ENCODE assay signal across 1 cellular context in the genomic region with DNA sequence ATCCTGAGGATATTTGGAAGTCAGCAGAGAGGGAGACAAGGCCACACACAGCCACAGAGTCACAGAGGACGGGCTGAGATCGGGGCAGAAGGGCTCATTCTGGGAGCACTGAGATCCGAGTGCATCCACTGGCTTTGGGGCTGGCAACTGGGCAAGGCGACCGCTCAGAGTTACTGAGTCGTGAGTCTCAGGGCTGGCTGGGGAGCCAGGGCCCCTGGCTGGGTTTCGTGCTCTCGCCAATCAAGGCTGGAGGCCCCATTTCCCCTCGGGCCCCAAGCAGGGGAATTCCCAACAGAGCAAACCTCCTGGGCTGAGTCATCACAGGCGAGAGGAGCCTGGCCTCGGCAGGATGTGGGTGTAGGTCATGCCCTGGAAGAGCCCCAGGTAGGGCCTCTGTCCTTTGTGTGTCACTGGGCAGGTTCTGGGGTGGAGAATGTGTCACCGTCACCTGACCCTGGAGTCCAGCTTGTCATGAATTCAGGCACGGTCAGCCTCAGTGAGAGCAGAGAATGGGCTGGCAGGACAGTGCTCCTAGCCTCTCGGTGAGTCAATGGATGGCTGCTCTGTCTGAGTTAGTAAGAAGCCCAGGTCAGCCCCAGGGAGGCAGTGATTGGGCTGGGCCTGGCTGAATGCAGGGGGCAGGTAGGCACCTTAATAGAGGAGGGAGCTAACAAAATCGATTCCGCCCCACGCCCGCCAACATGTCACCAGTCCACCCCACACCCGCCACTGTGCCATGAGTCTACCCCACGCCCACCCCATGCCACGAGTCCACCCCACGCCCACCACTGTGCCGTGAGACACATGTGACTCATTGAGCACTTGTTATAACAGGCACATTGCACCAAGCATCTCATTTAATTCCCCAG.
TF ChIP-seq lines count a peak whose summit lies in the region.

No MANE protein-coding gene starts in this region.

TF ChIP-seq in HepG2, 621 proteins besides CTCF, POLR2A, EP300 and RAD21 (continued from another document and continues in another):
- TF ChIP-seq, protein P1, sequence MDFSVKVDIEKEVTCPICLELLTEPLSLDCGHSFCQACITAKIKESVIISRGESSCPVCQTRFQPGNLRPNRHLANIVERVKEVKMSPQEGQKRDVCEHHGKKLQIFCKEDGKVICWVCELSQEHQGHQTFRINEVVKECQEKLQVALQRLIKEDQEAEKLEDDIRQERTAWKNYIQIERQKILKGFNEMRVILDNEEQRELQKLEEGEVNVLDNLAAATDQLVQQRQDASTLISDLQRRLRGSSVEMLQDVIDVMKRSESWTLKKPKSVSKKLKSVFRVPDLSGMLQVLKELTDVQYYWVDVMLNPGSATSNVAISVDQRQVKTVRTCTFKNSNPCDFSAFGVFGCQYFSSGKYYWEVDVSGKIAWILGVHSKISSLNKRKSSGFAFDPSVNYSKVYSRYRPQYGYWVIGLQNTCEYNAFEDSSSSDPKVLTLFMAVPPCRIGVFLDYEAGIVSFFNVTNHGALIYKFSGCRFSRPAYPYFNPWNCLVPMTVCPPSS (IDR thresholded peaks at IDR 0.05), result no peak
- TF ChIP-seq BCL6 (CRISPR knock-in tag; IDR thresholded peaks at IDR 0.05), result peak; percentile 88
- peak; percentile 95 for TF ChIP-seq NR2F2 (IDR thresholded peaks at IDR 0.05; ENCODE audit: borderline replicate concordance, low read depth)
- TF ChIP-seq FIP1L1 (IDR thresholded peaks at IDR 0.05; ENCODE audit: borderline replicate concordance, insufficient read depth, low read depth, low read length), result no peak
- peak; percentile 72; the same call in 1 of the 2 replicates for TF ChIP-seq ZIK1 (CRISPR knock-in tag; IDR thresholded peaks at IDR 0.05; ENCODE audit: borderline replicate concordance, low read depth)
- 0 out of 2 replicates have a peak, but pooled peaks have one; percentile 55 for TF ChIP-seq SP4 (CRISPR knock-in tag; IDR thresholded peaks at IDR 0.05)
- peak; percentile 69 for TF ChIP-seq YY1 (IDR thresholded peaks at IDR 0.05; ENCODE audit: insufficient read depth, insufficient replicate concordance, low read depth, low read length)
- peak; percentile 46; the same call in 1 of the 3 replicates for TF ChIP-seq MXI1 (IDR thresholded peaks at IDR 0.05; ENCODE audit: borderline replicate concordance, low read depth, low read length)
- TF ChIP-seq KAT8 (CRISPR knock-in tag; IDR thresholded peaks at IDR 0.05), result peak; percentile 88
- TF ChIP-seq SOX6 (IDR thresholded peaks at IDR 0.05), result no peak
- peak; percentile 98 for TF ChIP-seq SOX6 (CRISPR knock-in tag; IDR thresholded peaks at IDR 0.05)
- peak; percentile 99 for TF ChIP-seq TBX2 (CRISPR knock-in tag; IDR thresholded peaks at IDR 0.05; ENCODE audit: borderline replicate concordance)
- no peak for TF ChIP-seq KLF13 (CRISPR knock-in tag; IDR thresholded peaks at IDR 0.05)
- 0 out of 2 replicates have a peak, but pooled peaks have one; percentile 25 for TF ChIP-seq LCORL (IDR thresholded peaks at IDR 0.05)
- peak; percentile 98 for TF ChIP-seq LCORL (CRISPR knock-in tag; IDR thresholded peaks at IDR 0.05)
- TF ChIP-seq, protein P2, sequence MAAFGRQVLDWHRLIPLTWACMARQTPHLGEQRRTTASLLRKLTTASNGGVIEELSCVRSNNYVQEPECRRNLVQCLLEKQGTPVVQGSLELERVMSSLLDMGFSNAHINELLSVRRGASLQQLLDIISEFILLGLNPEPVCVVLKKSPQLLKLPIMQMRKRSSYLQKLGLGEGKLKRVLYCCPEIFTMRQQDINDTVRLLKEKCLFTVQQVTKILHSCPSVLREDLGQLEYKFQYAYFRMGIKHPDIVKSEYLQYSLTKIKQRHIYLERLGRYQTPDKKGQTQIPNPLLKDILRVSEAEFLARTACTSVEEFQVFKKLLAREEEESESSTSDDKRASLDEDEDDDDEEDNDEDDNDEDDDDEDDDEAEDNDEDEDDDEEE (CRISPR knock-in tag; IDR thresholded peaks at IDR 0.05), result 0 out of 2 replicates have a peak, but pooled peaks have one; percentile 77
- TF ChIP-seq ZNF775 (CRISPR knock-in tag; IDR thresholded peaks at IDR 0.05; ENCODE audit: borderline replicate concordance), result no peak
- no peak for TF ChIP-seq CAMTA2 (CRISPR knock-in tag; IDR thresholded peaks at IDR 0.05; ENCODE audit: borderline replicate concordance)
- no peak for TF ChIP-seq RBM22 (optimal IDR thresholded peaks at IDR 0.05; ENCODE audit: low read length)
- TF ChIP-seq ZNF160 (CRISPR knock-in tag; IDR thresholded peaks at IDR 0.05), result peak; percentile 69; the same call in 1 of the 2 replicates
- peak; percentile 92 for TF ChIP-seq ZFP36L1 (CRISPR knock-in tag; IDR thresholded peaks at IDR 0.05)
- TF ChIP-seq SATB2 (CRISPR knock-in tag; IDR thresholded peaks at IDR 0.05), result no peak
- TF ChIP-seq, protein P3, sequence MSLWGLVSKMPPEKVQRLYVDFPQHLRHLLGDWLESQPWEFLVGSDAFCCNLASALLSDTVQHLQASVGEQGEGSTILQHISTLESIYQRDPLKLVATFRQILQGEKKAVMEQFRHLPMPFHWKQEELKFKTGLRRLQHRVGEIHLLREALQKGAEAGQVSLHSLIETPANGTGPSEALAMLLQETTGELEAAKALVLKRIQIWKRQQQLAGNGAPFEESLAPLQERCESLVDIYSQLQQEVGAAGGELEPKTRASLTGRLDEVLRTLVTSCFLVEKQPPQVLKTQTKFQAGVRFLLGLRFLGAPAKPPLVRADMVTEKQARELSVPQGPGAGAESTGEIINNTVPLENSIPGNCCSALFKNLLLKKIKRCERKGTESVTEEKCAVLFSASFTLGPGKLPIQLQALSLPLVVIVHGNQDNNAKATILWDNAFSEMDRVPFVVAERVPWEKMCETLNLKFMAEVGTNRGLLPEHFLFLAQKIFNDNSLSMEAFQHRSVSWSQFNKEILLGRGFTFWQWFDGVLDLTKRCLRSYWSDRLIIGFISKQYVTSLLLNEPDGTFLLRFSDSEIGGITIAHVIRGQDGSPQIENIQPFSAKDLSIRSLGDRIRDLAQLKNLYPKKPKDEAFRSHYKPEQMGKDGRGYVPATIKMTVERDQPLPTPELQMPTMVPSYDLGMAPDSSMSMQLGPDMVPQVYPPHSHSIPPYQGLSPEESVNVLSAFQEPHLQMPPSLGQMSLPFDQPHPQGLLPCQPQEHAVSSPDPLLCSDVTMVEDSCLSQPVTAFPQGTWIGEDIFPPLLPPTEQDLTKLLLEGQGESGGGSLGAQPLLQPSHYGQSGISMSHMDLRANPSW (CRISPR knock-in tag; IDR thresholded peaks at IDR 0.05; ENCODE audit: borderline replicate concordance), result peak; percentile 92; the same call in 1 of the 2 replicates
- no peak for TF ChIP-seq ZNF724P (CRISPR knock-in tag; IDR thresholded peaks at IDR 0.05; ENCODE audit: borderline replicate concordance)
- TF ChIP-seq MTA1 (CRISPR knock-in tag; IDR thresholded peaks at IDR 0.05; ENCODE audit: borderline replicate concordance), result peak; percentile 91; the same call in 1 of the 2 replicates
- TF ChIP-seq, protein P4, sequence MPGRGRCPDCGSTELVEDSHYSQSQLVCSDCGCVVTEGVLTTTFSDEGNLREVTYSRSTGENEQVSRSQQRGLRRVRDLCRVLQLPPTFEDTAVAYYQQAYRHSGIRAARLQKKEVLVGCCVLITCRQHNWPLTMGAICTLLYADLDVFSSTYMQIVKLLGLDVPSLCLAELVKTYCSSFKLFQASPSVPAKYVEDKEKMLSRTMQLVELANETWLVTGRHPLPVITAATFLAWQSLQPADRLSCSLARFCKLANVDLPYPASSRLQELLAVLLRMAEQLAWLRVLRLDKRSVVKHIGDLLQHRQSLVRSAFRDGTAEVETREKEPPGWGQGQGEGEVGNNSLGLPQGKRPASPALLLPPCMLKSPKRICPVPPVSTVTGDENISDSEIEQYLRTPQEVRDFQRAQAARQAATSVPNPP (CRISPR knock-in tag; IDR thresholded peaks at IDR 0.05), result no peak
- TF ChIP-seq, protein P5, sequence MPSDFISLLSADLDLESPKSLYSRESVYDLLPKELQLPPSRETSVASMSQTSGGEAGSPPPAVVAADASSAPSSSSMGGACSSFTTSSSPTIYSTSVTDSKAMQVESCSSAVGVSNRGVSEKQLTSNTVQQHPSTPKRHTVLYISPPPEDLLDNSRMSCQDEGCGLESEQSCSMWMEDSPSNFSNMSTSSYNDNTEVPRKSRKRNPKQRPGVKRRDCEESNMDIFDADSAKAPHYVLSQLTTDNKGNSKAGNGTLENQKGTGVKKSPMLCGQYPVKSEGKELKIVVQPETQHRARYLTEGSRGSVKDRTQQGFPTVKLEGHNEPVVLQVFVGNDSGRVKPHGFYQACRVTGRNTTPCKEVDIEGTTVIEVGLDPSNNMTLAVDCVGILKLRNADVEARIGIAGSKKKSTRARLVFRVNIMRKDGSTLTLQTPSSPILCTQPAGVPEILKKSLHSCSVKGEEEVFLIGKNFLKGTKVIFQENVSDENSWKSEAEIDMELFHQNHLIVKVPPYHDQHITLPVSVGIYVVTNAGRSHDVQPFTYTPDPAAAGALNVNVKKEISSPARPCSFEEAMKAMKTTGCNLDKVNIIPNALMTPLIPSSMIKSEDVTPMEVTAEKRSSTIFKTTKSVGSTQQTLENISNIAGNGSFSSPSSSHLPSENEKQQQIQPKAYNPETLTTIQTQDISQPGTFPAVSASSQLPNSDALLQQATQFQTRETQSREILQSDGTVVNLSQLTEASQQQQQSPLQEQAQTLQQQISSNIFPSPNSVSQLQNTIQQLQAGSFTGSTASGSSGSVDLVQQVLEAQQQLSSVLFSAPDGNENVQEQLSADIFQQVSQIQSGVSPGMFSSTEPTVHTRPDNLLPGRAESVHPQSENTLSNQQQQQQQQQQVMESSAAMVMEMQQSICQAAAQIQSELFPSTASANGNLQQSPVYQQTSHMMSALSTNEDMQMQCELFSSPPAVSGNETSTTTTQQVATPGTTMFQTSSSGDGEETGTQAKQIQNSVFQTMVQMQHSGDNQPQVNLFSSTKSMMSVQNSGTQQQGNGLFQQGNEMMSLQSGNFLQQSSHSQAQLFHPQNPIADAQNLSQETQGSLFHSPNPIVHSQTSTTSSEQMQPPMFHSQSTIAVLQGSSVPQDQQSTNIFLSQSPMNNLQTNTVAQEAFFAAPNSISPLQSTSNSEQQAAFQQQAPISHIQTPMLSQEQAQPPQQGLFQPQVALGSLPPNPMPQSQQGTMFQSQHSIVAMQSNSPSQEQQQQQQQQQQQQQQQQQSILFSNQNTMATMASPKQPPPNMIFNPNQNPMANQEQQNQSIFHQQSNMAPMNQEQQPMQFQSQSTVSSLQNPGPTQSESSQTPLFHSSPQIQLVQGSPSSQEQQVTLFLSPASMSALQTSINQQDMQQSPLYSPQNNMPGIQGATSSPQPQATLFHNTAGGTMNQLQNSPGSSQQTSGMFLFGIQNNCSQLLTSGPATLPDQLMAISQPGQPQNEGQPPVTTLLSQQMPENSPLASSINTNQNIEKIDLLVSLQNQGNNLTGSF (CRISPR knock-in tag; IDR thresholded peaks at IDR 0.05), result 0 out of 2 replicates have a peak, but pooled peaks have one; percentile 59
- TF ChIP-seq, protein P6, sequence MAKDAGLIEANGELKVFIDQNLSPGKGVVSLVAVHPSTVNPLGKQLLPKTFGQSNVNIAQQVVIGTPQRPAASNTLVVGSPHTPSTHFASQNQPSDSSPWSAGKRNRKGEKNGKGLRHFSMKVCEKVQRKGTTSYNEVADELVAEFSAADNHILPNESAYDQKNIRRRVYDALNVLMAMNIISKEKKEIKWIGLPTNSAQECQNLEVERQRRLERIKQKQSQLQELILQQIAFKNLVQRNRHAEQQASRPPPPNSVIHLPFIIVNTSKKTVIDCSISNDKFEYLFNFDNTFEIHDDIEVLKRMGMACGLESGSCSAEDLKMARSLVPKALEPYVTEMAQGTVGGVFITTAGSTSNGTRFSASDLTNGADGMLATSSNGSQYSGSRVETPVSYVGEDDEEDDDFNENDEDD (CRISPR knock-in tag; IDR thresholded peaks at IDR 0.05; ENCODE audit: borderline replicate concordance), result no peak
- TF ChIP-seq ERF (CRISPR knock-in tag; IDR thresholded peaks at IDR 0.05), result peak; percentile 99
- TF ChIP-seq, protein P7, sequence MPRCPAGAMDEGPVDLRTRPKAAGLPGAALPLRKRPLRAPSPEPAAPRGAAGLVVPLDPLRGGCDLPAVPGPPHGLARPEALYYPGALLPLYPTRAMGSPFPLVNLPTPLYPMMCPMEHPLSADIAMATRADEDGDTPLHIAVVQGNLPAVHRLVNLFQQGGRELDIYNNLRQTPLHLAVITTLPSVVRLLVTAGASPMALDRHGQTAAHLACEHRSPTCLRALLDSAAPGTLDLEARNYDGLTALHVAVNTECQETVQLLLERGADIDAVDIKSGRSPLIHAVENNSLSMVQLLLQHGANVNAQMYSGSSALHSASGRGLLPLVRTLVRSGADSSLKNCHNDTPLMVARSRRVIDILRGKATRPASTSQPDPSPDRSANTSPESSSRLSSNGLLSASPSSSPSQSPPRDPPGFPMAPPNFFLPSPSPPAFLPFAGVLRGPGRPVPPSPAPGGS (CRISPR knock-in tag; IDR thresholded peaks at IDR 0.05), result peak; percentile 100
- TF ChIP-seq, protein P8, sequence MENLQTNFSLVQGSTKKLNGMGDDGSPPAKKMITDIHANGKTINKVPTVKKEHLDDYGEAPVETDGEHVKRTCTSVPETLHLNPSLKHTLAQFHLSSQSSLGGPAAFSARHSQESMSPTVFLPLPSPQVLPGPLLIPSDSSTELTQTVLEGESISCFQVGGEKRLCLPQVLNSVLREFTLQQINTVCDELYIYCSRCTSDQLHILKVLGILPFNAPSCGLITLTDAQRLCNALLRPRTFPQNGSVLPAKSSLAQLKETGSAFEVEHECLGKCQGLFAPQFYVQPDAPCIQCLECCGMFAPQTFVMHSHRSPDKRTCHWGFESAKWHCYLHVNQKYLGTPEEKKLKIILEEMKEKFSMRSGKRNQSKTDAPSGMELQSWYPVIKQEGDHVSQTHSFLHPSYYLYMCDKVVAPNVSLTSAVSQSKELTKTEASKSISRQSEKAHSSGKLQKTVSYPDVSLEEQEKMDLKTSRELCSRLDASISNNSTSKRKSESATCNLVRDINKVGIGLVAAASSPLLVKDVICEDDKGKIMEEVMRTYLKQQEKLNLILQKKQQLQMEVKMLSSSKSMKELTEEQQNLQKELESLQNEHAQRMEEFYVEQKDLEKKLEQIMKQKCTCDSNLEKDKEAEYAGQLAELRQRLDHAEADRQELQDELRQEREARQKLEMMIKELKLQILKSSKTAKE (CRISPR knock-in tag; IDR thresholded peaks at IDR 0.05; ENCODE audit: borderline replicate concordance), result peak; percentile 93
- TF ChIP-seq RCOR2 (CRISPR knock-in tag; IDR thresholded peaks at IDR 0.05), result peak; percentile 88
- peak; percentile 77; the same call in 1 of the 2 replicates for TF ChIP-seq ZNF430 (CRISPR knock-in tag; IDR thresholded peaks at IDR 0.05)
- 0 out of 2 replicates have a peak, but pooled peaks have one; percentile 45 for TF ChIP-seq NFE2 (CRISPR knock-in tag; IDR thresholded peaks at IDR 0.05)
- TF ChIP-seq SP1 (IDR thresholded peaks at IDR 0.05), result no peak
- peak; percentile 46; the same call in 1 of the 2 replicates for TF ChIP-seq SP1 (CRISPR knock-in tag; IDR thresholded peaks at IDR 0.05)
- TF ChIP-seq ZNF460 (CRISPR knock-in tag; IDR thresholded peaks at IDR 0.05; ENCODE audit: borderline replicate concordance), result no peak; the same call in 1 of the 2 replicates
- TF ChIP-seq CCDC6 (CRISPR knock-in tag; IDR thresholded peaks at IDR 0.05), result no peak; the same call in 1 of the 2 replicates
- TF ChIP-seq BRCA1 (CRISPR knock-in tag; IDR thresholded peaks at IDR 0.05), result no peak; the same call in 1 of the 2 replicates
- TF ChIP-seq KDM4B (CRISPR knock-in tag; IDR thresholded peaks at IDR 0.05), result peak; percentile 72; the same call in 1 of the 2 replicates
- TF ChIP-seq POLR2AphosphoS2 (IDR thresholded peaks at IDR 0.05; ENCODE audit: low read depth, low read length), result 0 out of 2 replicates have a peak, but pooled peaks have one; percentile 44
- TF ChIP-seq MYNN (CRISPR knock-in tag; IDR thresholded peaks at IDR 0.05; ENCODE audit: low read depth), result no peak; the same call in 1 of the 2 replicates
